1 cellular context compared by ENCODE assay signal in genomic region chr5:151614565-151614964, GRCh38.
TF ChIP-seq lines count a peak whose summit lies in the region.

No MANE protein-coding gene starts in this region.

TF ChIP-seq in HepG2, 621 proteins besides CTCF, POLR2A, EP300 and RAD21 (continued from another document):
- TF ChIP-seq ZNF407 (CRISPR knock-in tag; IDR thresholded peaks at IDR 0.05; ENCODE audit: not compliant biosample characterization) = no peak
- TF ChIP-seq IRX3 (CRISPR knock-in tag; IDR thresholded peaks at IDR 0.05; ENCODE audit: borderline replicate concordance, low read depth) = no peak
- TF ChIP-seq ZNF576 (CRISPR knock-in tag; IDR thresholded peaks at IDR 0.05) = no peak
- TF ChIP-seq ZFP1 (CRISPR knock-in tag; IDR thresholded peaks at IDR 0.05) = no peak
- no peak for TF ChIP-seq MED8 (CRISPR knock-in tag; IDR thresholded peaks at IDR 0.05; ENCODE audit: insufficient replicate concordance)
- no peak for TF ChIP-seq ZNF639 (CRISPR knock-in tag; conservative IDR thresholded peaks at IDR 0.05)
- TF ChIP-seq ZNF747 (CRISPR knock-in tag; IDR thresholded peaks at IDR 0.05; ENCODE audit: borderline replicate concordance) = no peak
- no peak for TF ChIP-seq JUN (CRISPR knock-in tag; IDR thresholded peaks at IDR 0.05)
- no peak for TF ChIP-seq ZMYM4 (CRISPR knock-in tag; IDR thresholded peaks at IDR 0.05)
- no peak for TF ChIP-seq REST (IDR thresholded peaks at IDR 0.05; ENCODE audit: borderline replicate concordance in 1 of 2, low read depth in 1 of 2, low read length in 2 of 2)
